ENCODE assay signal across 1 cellular context in genomic region chr5:131810510-131811249, GRCh38.
A peak's percentile ranks its signal among the peaks of the same experiment; 100 is the strongest.
TF ChIP-seq lines count a peak whose summit lies in the region.

No MANE protein-coding gene starts in this region.

TF ChIP-seq in K562, 482 proteins besides CTCF, POLR2A, EP300 and RAD21 (continued from another document):
- peak; percentile 41; the same call in 1 of the 2 replicates for TF ChIP-seq DEAF1 (CRISPR knock-in tag; IDR thresholded peaks at IDR 0.05)
- no peak for TF ChIP-seq TAF1 (IDR thresholded peaks at IDR 0.05; ENCODE audit: control insufficient read depth, extremely low read depth, insufficient read depth, low read length, severe bottlenecking)
- TF ChIP-seq POLR2G (IDR thresholded peaks at IDR 0.05; ENCODE audit: low read depth, low read length), result no peak
- no peak for TF ChIP-seq EP400 (IDR thresholded peaks at IDR 0.05)
- TF ChIP-seq HOXB6 (CRISPR knock-in tag; IDR thresholded peaks at IDR 0.05; ENCODE audit: borderline replicate concordance), result no peak
- no peak for TF ChIP-seq KDM5B (IDR thresholded peaks at IDR 0.05; ENCODE audit: insufficient replicate concordance, low read depth, low read length)
- TF ChIP-seq CBX3 (IDR thresholded peaks at IDR 0.05; ENCODE audit: borderline replicate concordance in 1 of 2, low read length in 2 of 2), result no peak
- no peak for TF ChIP-seq ZNF124 (CRISPR knock-in tag; IDR thresholded peaks at IDR 0.05)
- TF ChIP-seq SMC3 (conservative IDR thresholded peaks at IDR 0.05; ENCODE audit: insufficient read depth, low read depth, low read length), result 0 out of 2 replicates have a peak, but pooled peaks have one; percentile 28
